In the genomic region with DNA sequence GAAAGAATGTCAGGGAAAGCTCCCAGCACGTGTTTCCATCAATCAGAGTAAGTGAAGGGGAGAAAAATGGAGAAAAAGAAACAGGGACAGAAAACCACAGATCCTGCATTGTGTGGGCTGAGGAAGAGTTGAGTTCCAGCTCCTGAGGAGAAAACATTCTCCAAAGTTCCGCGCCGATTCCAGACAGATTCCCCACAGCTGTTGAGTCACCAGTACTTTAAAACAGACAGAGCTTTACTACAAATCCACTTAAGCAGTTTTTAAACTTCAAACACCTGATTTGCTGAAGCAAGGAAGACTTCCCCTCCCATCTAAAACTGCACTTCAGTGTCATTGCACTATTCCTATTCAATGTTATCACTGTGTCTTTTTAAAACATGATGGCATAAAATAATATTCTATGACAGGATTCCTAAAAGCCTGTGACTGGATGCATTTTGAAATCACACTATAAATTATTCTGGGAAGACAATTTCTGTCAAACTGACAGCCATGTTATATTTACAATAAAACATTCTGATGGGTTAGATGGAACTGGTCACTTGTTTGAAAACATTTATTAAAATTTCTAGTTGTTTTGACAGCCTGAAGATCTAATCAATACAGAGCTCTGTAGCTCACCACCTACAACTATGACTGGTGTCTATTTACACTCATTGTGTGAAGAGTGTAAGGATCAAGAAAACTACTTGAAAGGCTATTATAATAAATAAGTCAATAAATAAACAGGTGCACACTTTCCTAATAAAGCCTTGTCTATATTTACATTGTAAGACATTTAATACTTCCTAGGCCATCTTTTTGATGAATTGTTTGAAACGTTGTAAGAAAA, we compare ENCODE assay signal across 9 cellular contexts. TPM values are rescaled to one million over a fixed set of nuclear protein-coding genes. Genes with fewer than 3 reads are reported as not detected.
DNase-seq lines count a peak whose midpoint lies in the region; ATAC-seq and TF ChIP-seq lines count a peak whose summit lies in the region.
"Had no signal": no experiment of that assay in that cellular context is flagged by ENCODE, and none has a peak within 500 bp of the region (broad histone marks: within the 10 kb centered on the region; RNA-seq: fewer than 3 reads in every experiment).

No MANE protein-coding gene starts in this region.

- H3K36me3 Mint-ChIP-seq in HFFc6 (ENCODE audit: low read depth) = peaks cover 24% of the 10 kb centered on the region
- H3K36me3 Mint-ChIP-seq: activated naive CD8-positive, alpha-beta T cell treated with anti-CD3 and anti-CD28 coated beads, Interleukin-2, amount 10 ng/mL, durations not matched to agents 7 days and 5 days had no signal

- no peak for TF ChIP-seq CTCF in HFFc6 (IDR thresholded peaks at IDR 0.05)

- DNase-seq in HFFc6 = peak; percentile 47
- peak; percentile 1 for DNase-seq in amniotic stem cell (lab: John Stamatoyannopoulos, UW)
- peak in 1 of 3 donors; percentile 52 for DNase-seq in right cardiac atrium
- DNase-seq in smooth muscle cell of the brain vasculature (ENCODE audit: low read depth, low spot score) = peak; percentile 35
- DNase-seq in D341Med (ENCODE audit: low spot score) = no peak
- DNase-seq: activated naive CD8-positive, alpha-beta T cell treated with anti-CD3 and anti-CD28 coated beads, Interleukin-2, amount 10 ng/mL, durations not matched to agents 7 days and 5 days had no signal

- peak overlapping the region; percentile 87 for H3K4me3 Mint-ChIP-seq in HFFc6
- H3K4me3 Mint-ChIP-seq: activated naive CD8-positive, alpha-beta T cell treated with anti-CD3 and anti-CD28 coated beads, Interleukin-2, amount 10 ng/mL, durations not matched to agents 7 days and 5 days had no signal

- 27% methylated on average over 5 of the region's 5 CpGs for WGBS in right cardiac atrium

- no peaks in the 10 kb centered on the region for H3K9me3 Mint-ChIP-seq in HFFc6
- H3K9me3 Mint-ChIP-seq: activated naive CD8-positive, alpha-beta T cell treated with anti-CD3 and anti-CD28 coated beads, Interleukin-2, amount 10 ng/mL, durations not matched to agents 7 days and 5 days had no signal

- no peaks in the 10 kb centered on the region for H3K9me3 ChIP-seq in right cardiac atrium (ENCODE audit: control insufficient read depth, low read length)

- ATAC-seq in right cardiac atrium = peak; percentile 47 to 71
- no peak for ATAC-seq in GM18502 (IDR thresholded peaks at IDR 0.05; ENCODE audit: poor library complexity, unreplicated experiment)
- no peak for ATAC-seq in HG02973 (IDR thresholded peaks at IDR 0.05; ENCODE audit: unreplicated experiment)
- ATAC-seq in HG03571 (IDR thresholded peaks at IDR 0.05; ENCODE audit: unreplicated experiment) = no peak

- no peaks in the 10 kb centered on the region; the same call in 1 of the 2 replicates for H3K27me3 Mint-ChIP-seq in HFFc6 (ENCODE audit: insufficient read depth)

- peaks cover 54% of the 10 kb centered on the region for H3K4me1 Mint-ChIP-seq in HFFc6 (ENCODE audit: low read depth)
- H3K4me1 Mint-ChIP-seq: activated naive CD8-positive, alpha-beta T cell treated with anti-CD3 and anti-CD28 coated beads, Interleukin-2, amount 10 ng/mL, durations not matched to agents 7 days and 5 days had no signal

- no peaks in the 10 kb centered on the region for H3K27me3 ChIP-seq in right cardiac atrium (ENCODE audit: control insufficient read depth, insufficient read depth)

- peak overlapping the region; percentile 82 for H3K27ac Mint-ChIP-seq in HFFc6
- H3K27ac Mint-ChIP-seq: activated naive CD8-positive, alpha-beta T cell treated with anti-CD3 and anti-CD28 coated beads, Interleukin-2, amount 10 ng/mL, durations not matched to agents 7 days and 5 days had no signal

- H3K4me1 ChIP-seq in right cardiac atrium (ENCODE audit: control insufficient read depth, insufficient read depth, low read length) = peaks cover 4% of the 10 kb centered on the region

- H3K27ac ChIP-seq in right cardiac atrium (ENCODE audit: low read length) = no peak overlapping the region

- intact Hi-C loops in right cardiac atrium (cut with DNase I) = no loop called here

- no peak overlapping the region for H3K4me3 ChIP-seq in right cardiac atrium (ENCODE audit: low read length)

RNA-seq across cellular contexts. Expression of gene TCF4, which starts 40.9 kb away (rescaled TPM):
- total RNA-seq in HFFc6 (2021; fragmentation: NEBNext Ultra II Directional; extraction: Animal tissue kit (Norgen Biotek cat#: 25700)) = 10 to 100 TPM; 50.4 to 71.1 (median 59.0) TPM
- 10 to 100 TPM; 51.8 to 73.6 (median 61.9) TPM for total RNA-seq in right cardiac atrium
- polyA plus RNA-seq in right cardiac atrium = 17.3 TPM

Comparison
In these comparisons a context has a peak if more than half of its experiments do, and no peak if none do; other contexts are left out.
1. ATAC-seq: peak in right cardiac atrium (2 of 2); none in GM18502 (single experiment), HG02973 (single experiment) and HG03571 (single experiment).